ENCODE assay signal across 1 cellular context in the genomic region with DNA sequence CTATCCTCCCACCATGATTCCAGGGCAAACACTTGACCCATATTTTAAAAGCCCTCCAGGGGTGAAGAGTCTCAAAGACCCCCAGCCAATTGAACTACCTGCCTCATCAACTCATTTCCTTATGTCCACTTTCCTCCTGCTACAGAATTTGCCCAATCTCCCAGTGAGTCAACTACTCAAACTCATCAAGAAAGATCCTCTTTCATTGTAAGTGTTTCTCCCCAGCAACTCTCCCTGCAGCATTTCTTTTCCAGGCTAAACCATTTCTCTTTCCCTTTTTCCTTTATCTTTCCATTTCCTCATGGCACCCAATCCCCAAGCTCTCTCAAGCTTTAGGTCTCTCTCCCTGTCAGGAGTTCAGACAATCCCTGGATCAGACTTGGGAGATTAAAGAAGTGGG.
TF ChIP-seq lines count a peak whose summit lies in the region.

No MANE protein-coding gene starts in this region.

TF ChIP-seq in GM23338, 12 proteins besides CTCF, POLR2A, EP300 and RAD21 (continued from another document):
- TF ChIP-seq, protein P1, sequence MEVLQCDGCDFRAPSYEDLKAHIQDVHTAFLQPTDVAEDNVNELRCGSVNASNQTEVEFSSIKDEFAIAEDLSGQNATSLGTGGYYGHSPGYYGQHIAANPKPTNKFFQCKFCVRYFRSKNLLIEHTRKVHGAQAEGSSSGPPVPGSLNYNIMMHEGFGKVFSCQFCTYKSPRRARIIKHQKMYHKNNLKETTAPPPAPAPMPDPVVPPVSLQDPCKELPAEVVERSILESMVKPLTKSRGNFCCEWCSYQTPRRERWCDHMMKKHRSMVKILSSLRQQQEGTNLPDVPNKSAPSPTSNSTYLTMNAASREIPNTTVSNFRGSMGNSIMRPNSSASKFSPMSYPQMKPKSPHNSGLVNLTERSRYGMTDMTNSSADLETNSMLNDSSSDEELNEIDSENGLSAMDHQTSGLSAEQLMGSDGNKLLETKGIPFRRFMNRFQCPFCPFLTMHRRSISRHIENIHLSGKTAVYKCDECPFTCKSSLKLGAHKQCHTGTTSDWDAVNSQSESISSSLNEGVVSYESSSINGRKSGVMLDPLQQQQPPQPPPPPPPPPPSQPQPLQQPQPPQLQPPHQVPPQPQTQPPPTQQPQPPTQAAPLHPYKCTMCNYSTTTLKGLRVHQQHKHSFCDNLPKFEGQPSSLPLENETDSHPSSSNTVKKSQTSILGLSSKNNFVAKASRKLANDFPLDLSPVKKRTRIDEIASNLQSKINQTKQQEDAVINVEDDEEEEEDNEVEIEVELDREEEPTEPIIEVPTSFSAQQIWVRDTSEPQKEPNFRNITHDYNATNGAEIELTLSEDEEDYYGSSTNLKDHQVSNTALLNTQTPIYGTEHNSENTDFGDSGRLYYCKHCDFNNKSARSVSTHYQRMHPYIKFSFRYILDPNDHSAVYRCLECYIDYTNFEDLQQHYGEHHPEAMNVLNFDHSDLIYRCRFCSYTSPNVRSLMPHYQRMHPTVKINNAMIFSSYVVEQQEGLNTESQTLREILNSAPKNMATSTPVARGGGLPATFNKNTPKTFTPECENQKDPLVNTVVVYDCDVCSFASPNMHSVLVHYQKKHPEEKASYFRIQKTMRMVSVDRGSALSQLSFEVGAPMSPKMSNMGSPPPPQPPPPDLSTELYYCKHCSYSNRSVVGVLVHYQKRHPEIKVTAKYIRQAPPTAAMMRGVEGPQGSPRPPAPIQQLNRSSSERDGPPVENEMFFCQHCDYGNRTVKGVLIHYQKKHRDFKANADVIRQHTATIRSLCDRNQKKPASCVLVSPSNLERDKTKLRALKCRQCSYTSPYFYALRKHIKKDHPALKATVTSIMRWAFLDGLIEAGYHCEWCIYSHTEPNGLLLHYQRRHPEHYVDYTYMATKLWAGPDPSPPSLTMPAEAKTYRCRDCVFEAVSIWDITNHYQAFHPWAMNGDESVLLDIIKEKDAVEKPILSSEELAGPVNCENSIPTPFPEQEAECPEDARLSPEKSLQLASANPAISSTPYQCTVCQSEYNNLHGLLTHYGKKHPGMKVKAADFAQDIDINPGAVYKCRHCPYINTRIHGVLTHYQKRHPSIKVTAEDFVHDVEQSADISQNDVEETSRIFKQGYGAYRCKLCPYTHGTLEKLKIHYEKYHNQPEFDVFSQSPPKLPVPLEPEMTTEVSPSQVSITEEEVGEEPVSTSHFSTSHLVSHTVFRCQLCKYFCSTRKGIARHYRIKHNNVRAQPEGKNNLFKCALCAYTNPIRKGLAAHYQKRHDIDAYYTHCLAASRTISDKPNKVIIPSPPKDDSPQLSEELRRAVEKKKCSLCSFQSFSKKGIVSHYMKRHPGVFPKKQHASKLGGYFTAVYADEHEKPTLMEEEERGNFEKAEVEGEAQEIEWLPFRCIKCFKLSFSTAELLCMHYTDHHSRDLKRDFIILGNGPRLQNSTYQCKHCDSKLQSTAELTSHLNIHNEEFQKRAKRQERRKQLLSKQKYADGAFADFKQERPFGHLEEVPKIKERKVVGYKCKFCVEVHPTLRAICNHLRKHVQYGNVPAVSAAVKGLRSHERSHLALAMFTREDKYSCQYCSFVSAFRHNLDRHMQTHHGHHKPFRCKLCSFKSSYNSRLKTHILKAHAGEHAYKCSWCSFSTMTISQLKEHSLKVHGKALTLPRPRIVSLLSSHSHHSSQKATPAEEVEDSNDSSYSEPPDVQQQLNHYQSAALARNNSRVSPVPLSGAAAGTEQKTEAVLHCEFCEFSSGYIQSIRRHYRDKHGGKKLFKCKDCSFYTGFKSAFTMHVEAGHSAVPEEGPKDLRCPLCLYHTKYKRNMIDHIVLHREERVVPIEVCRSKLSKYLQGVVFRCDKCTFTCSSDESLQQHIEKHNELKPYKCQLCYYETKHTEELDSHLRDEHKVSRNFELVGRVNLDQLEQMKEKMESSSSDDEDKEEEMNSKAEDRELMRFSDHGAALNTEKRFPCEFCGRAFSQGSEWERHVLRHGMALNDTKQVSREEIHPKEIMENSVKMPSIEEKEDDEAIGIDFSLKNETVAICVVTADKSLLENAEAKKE (CRISPR knock-in tag; IDR thresholded peaks at IDR 0.05) = no peak
- TF ChIP-seq ZNF114 (CRISPR knock-in tag; IDR thresholded peaks at IDR 0.05) (no peak), POLR2AphosphoS5 (IDR thresholded peaks at IDR 0.05; ENCODE audit: low read depth) (no peak), CREB1 (CRISPR knock-in tag; IDR thresholded peaks at IDR 0.05; ENCODE audit: low read depth) (no peak)
- TF ChIP-seq, protein P2, sequence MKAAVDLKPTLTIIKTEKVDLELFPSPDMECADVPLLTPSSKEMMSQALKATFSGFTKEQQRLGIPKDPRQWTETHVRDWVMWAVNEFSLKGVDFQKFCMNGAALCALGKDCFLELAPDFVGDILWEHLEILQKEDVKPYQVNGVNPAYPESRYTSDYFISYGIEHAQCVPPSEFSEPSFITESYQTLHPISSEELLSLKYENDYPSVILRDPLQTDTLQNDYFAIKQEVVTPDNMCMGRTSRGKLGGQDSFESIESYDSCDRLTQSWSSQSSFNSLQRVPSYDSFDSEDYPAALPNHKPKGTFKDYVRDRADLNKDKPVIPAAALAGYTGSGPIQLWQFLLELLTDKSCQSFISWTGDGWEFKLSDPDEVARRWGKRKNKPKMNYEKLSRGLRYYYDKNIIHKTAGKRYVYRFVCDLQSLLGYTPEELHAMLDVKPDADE (IDR thresholded peaks at IDR 0.05) = no peak
